Comparison of ENCODE assay signal across 1 cellular context in the genomic region with DNA sequence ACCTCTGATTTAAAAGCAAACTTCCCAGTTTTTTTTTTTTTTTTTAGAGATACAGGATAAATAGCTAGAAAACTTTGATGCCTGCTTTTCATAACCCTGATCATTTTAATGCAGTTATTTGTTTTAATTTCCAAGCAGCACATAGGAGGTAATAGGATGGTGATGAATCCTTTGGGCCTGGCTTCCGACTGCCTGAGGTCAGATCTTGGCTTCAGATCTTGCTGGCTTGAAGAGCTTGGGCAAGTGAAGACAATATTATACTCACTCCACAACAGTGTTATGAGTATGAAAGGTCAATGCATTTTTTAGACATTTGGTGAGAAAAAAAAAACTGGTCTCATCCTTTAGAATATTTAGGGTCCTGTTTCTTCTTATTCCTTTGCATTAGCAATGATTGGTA.
TF ChIP-seq lines count a peak whose summit lies in the region.

No MANE protein-coding gene starts in this region.

TF ChIP-seq in H1, 55 proteins besides CTCF, POLR2A, EP300 and RAD21:
- TF ChIP-seq ZNF274 (IDR thresholded peaks at IDR 0.05; ENCODE audit: borderline replicate concordance, extremely low read depth, low read length): no peak
- TF ChIP-seq JUND (IDR thresholded peaks at IDR 0.05; ENCODE audit: low read length): no peak
- TF ChIP-seq FOSL1 (IDR thresholded peaks at IDR 0.05; ENCODE audit: insufficient read depth, low read depth, low read length): no peak
- TF ChIP-seq RNF2 (IDR thresholded peaks at IDR 0.05; ENCODE audit: borderline replicate concordance, low read depth, low read length, missing control alignments, poor library complexity, severe bottlenecking): no peak
- TF ChIP-seq YY1 (IDR thresholded peaks at IDR 0.05; ENCODE audit: low read depth, low read length): no peak
- TF ChIP-seq TAF7 (optimal IDR thresholded peaks at IDR 0.05; ENCODE audit: borderline replicate concordance, low read depth, low read length): no peak
- no peak for TF ChIP-seq BRCA1 (IDR thresholded peaks at IDR 0.05; ENCODE audit: low read depth, low read length)
- TF ChIP-seq KDM5A (IDR thresholded peaks at IDR 0.05; ENCODE audit: low read length): no peak
- no peak for TF ChIP-seq HDAC6 (IDR thresholded peaks at IDR 0.05; ENCODE audit: low read depth, low read length)
- no peak for TF ChIP-seq SP4 (IDR thresholded peaks at IDR 0.05; ENCODE audit: low read length)
- no peak for TF ChIP-seq CEBPB (IDR thresholded peaks at IDR 0.05; ENCODE audit: low read depth, low read length)
- TF ChIP-seq KDM4A (IDR thresholded peaks at IDR 0.05; ENCODE audit: low read depth, low read length, severe bottlenecking): no peak
- no peak for TF ChIP-seq CHD1 (IDR thresholded peaks at IDR 0.05; ENCODE audit: low read depth, low read length)
- TF ChIP-seq SIRT6 (IDR thresholded peaks at IDR 0.05; ENCODE audit: low read length): no peak
- no peak for TF ChIP-seq TEAD4 (IDR thresholded peaks at IDR 0.05; ENCODE audit: low read depth, low read length)
- no peak for TF ChIP-seq TBP (IDR thresholded peaks at IDR 0.05; ENCODE audit: low read depth, low read length)
- no peak for TF ChIP-seq CBX5 (IDR thresholded peaks at IDR 0.05; ENCODE audit: low read depth, low read length)
